Comparison of ENCODE assay signal across 1 cellular context in the genomic region with DNA sequence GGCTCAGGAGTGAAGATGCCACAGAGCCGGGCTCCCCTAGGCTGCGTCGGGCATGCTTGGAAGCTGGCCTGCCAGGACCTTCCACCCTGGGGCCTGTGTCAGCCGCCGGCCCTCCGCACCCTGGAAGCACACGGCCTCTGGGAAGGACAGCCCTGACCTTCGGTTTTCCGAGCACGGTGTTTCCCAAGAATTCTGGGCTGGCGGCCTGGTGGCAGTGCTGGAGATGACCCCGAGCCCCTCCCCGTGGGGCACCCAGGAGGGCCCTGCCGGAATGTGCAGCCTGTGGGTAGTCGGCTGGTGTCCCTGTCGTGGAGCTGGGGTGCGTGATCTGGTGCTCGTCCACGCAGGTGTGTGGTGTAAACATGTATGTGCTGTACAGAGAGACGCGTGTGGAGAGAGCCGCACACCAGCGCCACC.
A peak's percentile ranks its signal among the peaks of the same experiment; 100 is the strongest.
TF ChIP-seq lines count a peak whose summit lies in the region.

No MANE protein-coding gene starts in this region.

TF ChIP-seq in HepG2, 621 proteins besides CTCF, POLR2A, EP300 and RAD21 (continued from another document and continues in another):
- TF ChIP-seq, protein P1, sequence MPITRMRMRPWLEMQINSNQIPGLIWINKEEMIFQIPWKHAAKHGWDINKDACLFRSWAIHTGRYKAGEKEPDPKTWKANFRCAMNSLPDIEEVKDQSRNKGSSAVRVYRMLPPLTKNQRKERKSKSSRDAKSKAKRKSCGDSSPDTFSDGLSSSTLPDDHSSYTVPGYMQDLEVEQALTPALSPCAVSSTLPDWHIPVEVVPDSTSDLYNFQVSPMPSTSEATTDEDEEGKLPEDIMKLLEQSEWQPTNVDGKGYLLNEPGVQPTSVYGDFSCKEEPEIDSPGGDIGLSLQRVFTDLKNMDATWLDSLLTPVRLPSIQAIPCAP (CRISPR knock-in tag; IDR thresholded peaks at IDR 0.05; ENCODE audit: low read depth): no peak
- no peak for TF ChIP-seq ZNF34 (CRISPR knock-in tag; IDR thresholded peaks at IDR 0.05; ENCODE audit: borderline replicate concordance)
- TF ChIP-seq, protein P2, sequence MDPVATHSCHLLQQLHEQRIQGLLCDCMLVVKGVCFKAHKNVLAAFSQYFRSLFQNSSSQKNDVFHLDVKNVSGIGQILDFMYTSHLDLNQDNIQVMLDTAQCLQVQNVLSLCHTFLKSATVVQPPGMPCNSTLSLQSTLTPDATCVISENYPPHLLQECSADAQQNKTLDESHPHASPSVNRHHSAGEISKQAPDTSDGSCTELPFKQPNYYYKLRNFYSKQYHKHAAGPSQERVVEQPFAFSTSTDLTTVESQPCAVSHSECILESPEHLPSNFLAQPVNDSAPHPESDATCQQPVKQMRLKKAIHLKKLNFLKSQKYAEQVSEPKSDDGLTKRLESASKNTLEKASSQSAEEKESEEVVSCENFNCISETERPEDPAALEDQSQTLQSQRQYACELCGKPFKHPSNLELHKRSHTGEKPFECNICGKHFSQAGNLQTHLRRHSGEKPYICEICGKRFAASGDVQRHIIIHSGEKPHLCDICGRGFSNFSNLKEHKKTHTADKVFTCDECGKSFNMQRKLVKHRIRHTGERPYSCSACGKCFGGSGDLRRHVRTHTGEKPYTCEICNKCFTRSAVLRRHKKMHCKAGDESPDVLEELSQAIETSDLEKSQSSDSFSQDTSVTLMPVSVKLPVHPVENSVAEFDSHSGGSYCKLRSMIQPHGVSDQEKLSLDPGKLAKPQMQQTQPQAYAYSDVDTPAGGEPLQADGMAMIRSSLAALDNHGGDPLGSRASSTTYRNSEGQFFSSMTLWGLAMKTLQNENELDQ (CRISPR knock-in tag; IDR thresholded peaks at IDR 0.05; ENCODE audit: borderline replicate concordance): no peak
- no peak for TF ChIP-seq TRIM24 (CRISPR knock-in tag; IDR thresholded peaks at IDR 0.05)
- no peak for TF ChIP-seq FOXJ3 (CRISPR knock-in tag; IDR thresholded peaks at IDR 0.05; ENCODE audit: borderline replicate concordance)
- TF ChIP-seq PPARG (CRISPR knock-in tag; conservative IDR thresholded peaks at IDR 0.05): no peak
- TF ChIP-seq YEATS2 (CRISPR knock-in tag; IDR thresholded peaks at IDR 0.05; ENCODE audit: borderline replicate concordance): no peak
- no peak for TF ChIP-seq CEBPG (CRISPR knock-in tag; IDR thresholded peaks at IDR 0.05)
- TF ChIP-seq ZNF264 (CRISPR knock-in tag; IDR thresholded peaks at IDR 0.05): no peak
- no peak for TF ChIP-seq ZNF713 (CRISPR knock-in tag; IDR thresholded peaks at IDR 0.05)
- TF ChIP-seq ZNF12 (CRISPR knock-in tag; IDR thresholded peaks at IDR 0.05): no peak
- TF ChIP-seq ZBTB38 (CRISPR knock-in tag; IDR thresholded peaks at IDR 0.05): peak; percentile 56; the same call in 1 of the 2 replicates
- TF ChIP-seq ZNF558 (CRISPR knock-in tag; IDR thresholded peaks at IDR 0.05; ENCODE audit: borderline replicate concordance): no peak
- TF ChIP-seq, protein P3, sequence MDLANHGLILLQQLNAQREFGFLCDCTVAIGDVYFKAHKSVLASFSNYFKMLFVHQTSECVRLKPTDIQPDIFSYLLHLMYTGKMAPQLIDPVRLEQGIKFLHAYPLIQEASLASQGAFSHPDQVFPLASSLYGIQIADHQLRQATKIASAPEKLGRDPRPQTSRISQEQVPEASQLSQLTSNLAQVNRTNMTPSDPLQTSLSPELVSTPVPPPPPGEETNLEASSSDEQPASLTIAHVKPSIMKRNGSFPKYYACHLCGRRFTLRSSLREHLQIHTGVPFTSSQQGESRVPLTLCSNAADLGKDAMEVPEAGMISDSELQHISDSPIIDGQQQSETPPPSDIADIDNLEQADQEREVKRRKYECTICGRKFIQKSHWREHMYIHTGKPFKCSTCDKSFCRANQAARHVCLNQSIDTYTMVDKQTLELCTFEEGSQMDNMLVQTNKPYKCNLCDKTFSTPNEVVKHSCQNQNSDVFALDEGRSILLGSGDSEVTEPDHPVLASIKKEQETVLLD (CRISPR knock-in tag; IDR thresholded peaks at IDR 0.05; ENCODE audit: low read depth): no peak
- TF ChIP-seq, protein P4, sequence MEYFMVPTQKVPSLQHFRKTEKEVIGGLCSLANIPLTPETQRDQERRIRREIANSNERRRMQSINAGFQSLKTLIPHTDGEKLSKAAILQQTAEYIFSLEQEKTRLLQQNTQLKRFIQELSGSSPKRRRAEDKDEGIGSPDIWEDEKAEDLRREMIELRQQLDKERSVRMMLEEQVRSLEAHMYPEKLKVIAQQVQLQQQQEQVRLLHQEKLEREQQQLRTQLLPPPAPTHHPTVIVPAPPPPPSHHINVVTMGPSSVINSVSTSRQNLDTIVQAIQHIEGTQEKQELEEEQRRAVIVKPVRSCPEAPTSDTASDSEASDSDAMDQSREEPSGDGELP (IDR thresholded peaks at IDR 0.05; ENCODE audit: borderline replicate concordance, low read depth): no peak
- TF ChIP-seq FOSL1 (CRISPR knock-in tag; IDR thresholded peaks at IDR 0.05; ENCODE audit: borderline replicate concordance): no peak
- no peak for TF ChIP-seq ZNF17 (CRISPR knock-in tag; IDR thresholded peaks at IDR 0.05)
- TF ChIP-seq U2AF2 (IDR thresholded peaks at IDR 0.05; ENCODE audit: low read depth, low read length): no peak
- TF ChIP-seq SMARCE1 (IDR thresholded peaks at IDR 0.05; ENCODE audit: borderline replicate concordance): no peak
- TF ChIP-seq, protein P5, sequence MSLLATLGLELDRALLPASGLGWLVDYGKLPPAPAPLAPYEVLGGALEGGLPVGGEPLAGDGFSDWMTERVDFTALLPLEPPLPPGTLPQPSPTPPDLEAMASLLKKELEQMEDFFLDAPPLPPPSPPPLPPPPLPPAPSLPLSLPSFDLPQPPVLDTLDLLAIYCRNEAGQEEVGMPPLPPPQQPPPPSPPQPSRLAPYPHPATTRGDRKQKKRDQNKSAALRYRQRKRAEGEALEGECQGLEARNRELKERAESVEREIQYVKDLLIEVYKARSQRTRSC (CRISPR knock-in tag; IDR thresholded peaks at IDR 0.05; ENCODE audit: low read depth): no peak
- TF ChIP-seq, protein P6, sequence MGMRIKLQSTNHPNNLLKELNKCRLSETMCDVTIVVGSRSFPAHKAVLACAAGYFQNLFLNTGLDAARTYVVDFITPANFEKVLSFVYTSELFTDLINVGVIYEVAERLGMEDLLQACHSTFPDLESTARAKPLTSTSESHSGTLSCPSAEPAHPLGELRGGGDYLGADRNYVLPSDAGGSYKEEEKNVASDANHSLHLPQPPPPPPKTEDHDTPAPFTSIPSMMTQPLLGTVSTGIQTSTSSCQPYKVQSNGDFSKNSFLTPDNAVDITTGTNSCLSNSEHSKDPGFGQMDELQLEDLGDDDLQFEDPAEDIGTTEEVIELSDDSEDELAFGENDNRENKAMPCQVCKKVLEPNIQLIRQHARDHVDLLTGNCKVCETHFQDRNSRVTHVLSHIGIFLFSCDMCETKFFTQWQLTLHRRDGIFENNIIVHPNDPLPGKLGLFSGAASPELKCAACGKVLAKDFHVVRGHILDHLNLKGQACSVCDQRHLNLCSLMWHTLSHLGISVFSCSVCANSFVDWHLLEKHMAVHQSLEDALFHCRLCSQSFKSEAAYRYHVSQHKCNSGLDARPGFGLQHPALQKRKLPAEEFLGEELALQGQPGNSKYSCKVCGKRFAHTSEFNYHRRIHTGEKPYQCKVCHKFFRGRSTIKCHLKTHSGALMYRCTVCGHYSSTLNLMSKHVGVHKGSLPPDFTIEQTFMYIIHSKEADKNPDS (CRISPR knock-in tag; IDR thresholded peaks at IDR 0.05): no peak
- TF ChIP-seq, protein P7, sequence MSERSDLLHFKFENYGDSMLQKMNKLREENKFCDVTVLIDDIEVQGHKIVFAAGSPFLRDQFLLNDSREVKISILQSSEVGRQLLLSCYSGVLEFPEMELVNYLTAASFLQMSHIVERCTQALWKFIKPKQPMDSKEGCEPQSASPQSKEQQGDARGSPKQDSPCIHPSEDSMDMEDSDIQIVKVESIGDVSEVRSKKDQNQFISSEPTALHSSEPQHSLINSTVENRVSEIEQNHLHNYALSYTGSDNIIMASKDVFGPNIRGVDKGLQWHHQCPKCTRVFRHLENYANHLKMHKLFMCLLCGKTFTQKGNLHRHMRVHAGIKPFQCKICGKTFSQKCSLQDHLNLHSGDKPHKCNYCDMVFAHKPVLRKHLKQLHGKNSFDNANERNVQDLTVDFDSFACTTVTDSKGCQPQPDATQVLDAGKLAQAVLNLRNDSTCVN (CRISPR knock-in tag; IDR thresholded peaks at IDR 0.05; ENCODE audit: borderline replicate concordance): 0 out of 2 replicates have a peak, but pooled peaks have one; percentile 18
- TF ChIP-seq HDAC2 (CRISPR knock-in tag; IDR thresholded peaks at IDR 0.05): peak; percentile 36; the same call in 1 of the 2 replicates
- no peak for TF ChIP-seq FOSL2 (CRISPR knock-in tag; IDR thresholded peaks at IDR 0.05)
- TF ChIP-seq, protein P8, sequence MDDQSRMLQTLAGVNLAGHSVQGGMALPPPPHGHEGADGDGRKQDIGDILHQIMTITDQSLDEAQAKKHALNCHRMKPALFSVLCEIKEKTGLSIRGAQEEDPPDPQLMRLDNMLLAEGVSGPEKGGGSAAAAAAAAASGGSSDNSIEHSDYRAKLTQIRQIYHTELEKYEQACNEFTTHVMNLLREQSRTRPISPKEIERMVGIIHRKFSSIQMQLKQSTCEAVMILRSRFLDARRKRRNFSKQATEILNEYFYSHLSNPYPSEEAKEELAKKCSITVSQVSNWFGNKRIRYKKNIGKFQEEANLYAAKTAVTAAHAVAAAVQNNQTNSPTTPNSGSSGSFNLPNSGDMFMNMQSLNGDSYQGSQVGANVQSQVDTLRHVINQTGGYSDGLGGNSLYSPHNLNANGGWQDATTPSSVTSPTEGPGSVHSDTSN (CRISPR knock-in tag; IDR thresholded peaks at IDR 0.05; ENCODE audit: borderline replicate concordance): no peak
- TF ChIP-seq, protein P9, sequence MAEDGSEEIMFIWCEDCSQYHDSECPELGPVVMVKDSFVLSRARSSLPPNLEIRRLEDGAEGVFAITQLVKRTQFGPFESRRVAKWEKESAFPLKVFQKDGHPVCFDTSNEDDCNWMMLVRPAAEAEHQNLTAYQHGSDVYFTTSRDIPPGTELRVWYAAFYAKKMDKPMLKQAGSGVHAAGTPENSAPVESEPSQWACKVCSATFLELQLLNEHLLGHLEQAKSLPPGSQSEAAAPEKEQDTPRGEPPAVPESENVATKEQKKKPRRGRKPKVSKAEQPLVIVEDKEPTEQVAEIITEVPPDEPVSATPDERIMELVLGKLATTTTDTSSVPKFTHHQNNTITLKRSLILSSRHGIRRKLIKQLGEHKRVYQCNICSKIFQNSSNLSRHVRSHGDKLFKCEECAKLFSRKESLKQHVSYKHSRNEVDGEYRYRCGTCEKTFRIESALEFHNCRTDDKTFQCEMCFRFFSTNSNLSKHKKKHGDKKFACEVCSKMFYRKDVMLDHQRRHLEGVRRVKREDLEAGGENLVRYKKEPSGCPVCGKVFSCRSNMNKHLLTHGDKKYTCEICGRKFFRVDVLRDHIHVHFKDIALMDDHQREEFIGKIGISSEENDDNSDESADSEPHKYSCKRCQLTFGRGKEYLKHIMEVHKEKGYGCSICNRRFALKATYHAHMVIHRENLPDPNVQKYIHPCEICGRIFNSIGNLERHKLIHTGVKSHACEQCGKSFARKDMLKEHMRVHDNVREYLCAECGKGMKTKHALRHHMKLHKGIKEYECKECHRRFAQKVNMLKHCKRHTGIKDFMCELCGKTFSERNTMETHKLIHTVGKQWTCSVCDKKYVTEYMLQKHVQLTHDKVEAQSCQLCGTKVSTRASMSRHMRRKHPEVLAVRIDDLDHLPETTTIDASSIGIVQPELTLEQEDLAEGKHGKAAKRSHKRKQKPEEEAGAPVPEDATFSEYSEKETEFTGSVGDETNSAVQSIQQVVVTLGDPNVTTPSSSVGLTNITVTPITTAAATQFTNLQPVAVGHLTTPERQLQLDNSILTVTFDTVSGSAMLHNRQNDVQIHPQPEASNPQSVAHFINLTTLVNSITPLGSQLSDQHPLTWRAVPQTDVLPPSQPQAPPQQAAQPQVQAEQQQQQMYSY (CRISPR knock-in tag; IDR thresholded peaks at IDR 0.05): no peak
- TF ChIP-seq PCBP1 (IDR thresholded peaks at IDR 0.05; ENCODE audit: borderline replicate concordance, low read depth, low read length): no peak
- TF ChIP-seq, protein P10, sequence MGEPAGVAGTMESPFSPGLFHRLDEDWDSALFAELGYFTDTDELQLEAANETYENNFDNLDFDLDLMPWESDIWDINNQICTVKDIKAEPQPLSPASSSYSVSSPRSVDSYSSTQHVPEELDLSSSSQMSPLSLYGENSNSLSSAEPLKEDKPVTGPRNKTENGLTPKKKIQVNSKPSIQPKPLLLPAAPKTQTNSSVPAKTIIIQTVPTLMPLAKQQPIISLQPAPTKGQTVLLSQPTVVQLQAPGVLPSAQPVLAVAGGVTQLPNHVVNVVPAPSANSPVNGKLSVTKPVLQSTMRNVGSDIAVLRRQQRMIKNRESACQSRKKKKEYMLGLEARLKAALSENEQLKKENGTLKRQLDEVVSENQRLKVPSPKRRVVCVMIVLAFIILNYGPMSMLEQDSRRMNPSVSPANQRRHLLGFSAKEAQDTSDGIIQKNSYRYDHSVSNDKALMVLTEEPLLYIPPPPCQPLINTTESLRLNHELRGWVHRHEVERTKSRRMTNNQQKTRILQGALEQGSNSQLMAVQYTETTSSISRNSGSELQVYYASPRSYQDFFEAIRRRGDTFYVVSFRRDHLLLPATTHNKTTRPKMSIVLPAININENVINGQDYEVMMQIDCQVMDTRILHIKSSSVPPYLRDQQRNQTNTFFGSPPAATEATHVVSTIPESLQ (CRISPR knock-in tag; conservative IDR thresholded peaks at IDR 0.05): no peak
- no peak for TF ChIP-seq RFXAP (CRISPR knock-in tag; IDR thresholded peaks at IDR 0.05; ENCODE audit: borderline replicate concordance)
- no peak for TF ChIP-seq ZNF207 (IDR thresholded peaks at IDR 0.05; ENCODE audit: borderline replicate concordance)
- TF ChIP-seq FOXP1 (IDR thresholded peaks at IDR 0.05): no peak
- TF ChIP-seq FOXP1 (CRISPR knock-in tag; IDR thresholded peaks at IDR 0.05): no peak
- TF ChIP-seq, protein P11, sequence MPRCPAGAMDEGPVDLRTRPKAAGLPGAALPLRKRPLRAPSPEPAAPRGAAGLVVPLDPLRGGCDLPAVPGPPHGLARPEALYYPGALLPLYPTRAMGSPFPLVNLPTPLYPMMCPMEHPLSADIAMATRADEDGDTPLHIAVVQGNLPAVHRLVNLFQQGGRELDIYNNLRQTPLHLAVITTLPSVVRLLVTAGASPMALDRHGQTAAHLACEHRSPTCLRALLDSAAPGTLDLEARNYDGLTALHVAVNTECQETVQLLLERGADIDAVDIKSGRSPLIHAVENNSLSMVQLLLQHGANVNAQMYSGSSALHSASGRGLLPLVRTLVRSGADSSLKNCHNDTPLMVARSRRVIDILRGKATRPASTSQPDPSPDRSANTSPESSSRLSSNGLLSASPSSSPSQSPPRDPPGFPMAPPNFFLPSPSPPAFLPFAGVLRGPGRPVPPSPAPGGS (CRISPR knock-in tag; IDR thresholded peaks at IDR 0.05): 0 out of 2 replicates have a peak, but pooled peaks have one; percentile 45
- TF ChIP-seq PHF21A (CRISPR knock-in tag; IDR thresholded peaks at IDR 0.05): 0 out of 2 replicates have a peak, but pooled peaks have one; percentile 26
- TF ChIP-seq ZNF383 (CRISPR knock-in tag; IDR thresholded peaks at IDR 0.05; ENCODE audit: borderline replicate concordance): no peak
- no peak for TF ChIP-seq NFIB (CRISPR knock-in tag; IDR thresholded peaks at IDR 0.05; ENCODE audit: borderline replicate concordance)
- TF ChIP-seq KLF13 (CRISPR knock-in tag; IDR thresholded peaks at IDR 0.05): no peak
- no peak for TF ChIP-seq ZNF333 (CRISPR knock-in tag; IDR thresholded peaks at IDR 0.05; ENCODE audit: borderline replicate concordance)
- no peak for TF ChIP-seq EZH2 (conservative IDR thresholded peaks at IDR 0.05; ENCODE audit: low read depth, low read length)
